In genomic region chr11:118882489-118882888, GRCh38 we compare ENCODE assay signal across 17 cellular contexts. TPM values are rescaled to one million over a fixed set of nuclear protein-coding genes. Genes with fewer than 3 reads are reported as not detected.
DNase-seq lines count a peak whose midpoint lies in the region; ATAC-seq and TF ChIP-seq lines count a peak whose summit lies in the region.
"Had no signal": no experiment of that assay in that cellular context is flagged by ENCODE, and none has a peak within 500 bp of the region (broad histone marks: within the 10 kb centered on the region; RNA-seq: fewer than 3 reads in every experiment).

No MANE protein-coding gene starts in this region.

- no peak overlapping the region for H3K27ac ChIP-seq in naive thymus-derived CD4-positive, alpha-beta T cell (ENCODE audit: low read depth, low read length)
- H3K27ac ChIP-seq: left lung had no signal

- peak overlapping the region; percentile 50 for H3K4me3 Mint-ChIP-seq in T-helper 1 cell treated with Interleukin-12 subunit alpha and Interleukin-12 subunit beta and Interleukin-4 antibody, amounts not matched to agents 30 μg/mL and 1 μg/mL, for 36 hours
- peak overlapping the region in 9 of 10 donors; percentile 10 to 56 (median 39) for H3K4me3 Mint-ChIP-seq in naive thymus-derived CD4-positive, alpha-beta T cell
- no peak overlapping the region for H3K4me3 Mint-ChIP-seq in endothelial cell (ENCODE audit: unreplicated experiment)
- H3K4me3 Mint-ChIP-seq: nephron had no signal

- peak overlapping the region; percentile 59 for H3K27ac Mint-ChIP-seq in T-helper 1 cell treated with Interleukin-12 subunit alpha and Interleukin-12 subunit beta and Interleukin-4 antibody, amounts not matched to agents 30 μg/mL and 1 μg/mL, for 36 hours
- H3K27ac Mint-ChIP-seq in naive thymus-derived CD4-positive, alpha-beta T cell: peak overlapping the region in 8 of 9 donors; percentile 60 to 89 (median 74)
- H3K27ac Mint-ChIP-seq in endothelial cell (ENCODE audit: unreplicated experiment): no peak overlapping the region
- H3K27ac Mint-ChIP-seq: nephron had no signal

- peaks cover 31 to 53% of the 10 kb centered on the region in 2 donors for H3K4me1 ChIP-seq in naive thymus-derived CD4-positive, alpha-beta T cell (ENCODE audit: control insufficient read depth in 2 of 2, insufficient read depth in 2 of 2, low read length in 2 of 2)

- H3K4me3 ChIP-seq in H7 (ENCODE audit: insufficient read depth, low read depth, low read length): no peak overlapping the region
- H3K4me3 ChIP-seq in naive thymus-derived CD4-positive, alpha-beta T cell (ENCODE audit: low read length): no peak overlapping the region
- H3K4me3 ChIP-seq: left lung had no signal

- H3K27me3 ChIP-seq in H7 (ENCODE audit: control insufficient read depth, insufficient read depth, low read length): no peaks in the 10 kb centered on the region; the same call in 1 of the 2 replicates
- H3K27me3 ChIP-seq in naive thymus-derived CD4-positive, alpha-beta T cell (ENCODE audit: control insufficient read depth in 2 of 2, insufficient read depth in 2 of 2, low read length in 2 of 2): no peaks in the 10 kb centered on the region
- H3K27me3 ChIP-seq: left lung had no signal

- POLR2A ChIA-PET in naive thymus-derived CD4-positive, alpha-beta T cell (lab: Charles Lee): interaction anchor here (0.7 to 4.3 kb wide), 4 partner anchors 13 to 80 kb away, joined by 3 to 30 read pairs (median 8); no protein-coding TSS in a partner anchor

- H3K27me3 Mint-ChIP-seq in T-helper 1 cell treated with Interleukin-12 subunit alpha and Interleukin-12 subunit beta and Interleukin-4 antibody, amounts not matched to agents 30 μg/mL and 1 μg/mL, for 36 hours (ENCODE audit: low read depth): no peaks in the 10 kb centered on the region
- no peaks in the 10 kb centered on the region for H3K27me3 Mint-ChIP-seq in naive thymus-derived CD4-positive, alpha-beta T cell
- peaks cover 6% of the 10 kb centered on the region for H3K27me3 Mint-ChIP-seq in endothelial cell (ENCODE audit: unreplicated experiment)

- no peak for ATAC-seq in naive thymus-derived CD4-positive, alpha-beta T cell
- ATAC-seq in GM18858 (IDR thresholded peaks at IDR 0.05; ENCODE audit: unreplicated experiment): no peak
- ATAC-seq: left lung, PC-3 had no signal

- H3K9me3 Mint-ChIP-seq in T-helper 1 cell treated with Interleukin-12 subunit alpha and Interleukin-12 subunit beta and Interleukin-4 antibody, amounts not matched to agents 30 μg/mL and 1 μg/mL, for 36 hours: no peaks in the 10 kb centered on the region
- peaks cover 0 to 1% (median 0%) of the 10 kb centered on the region in 11 donors for H3K9me3 Mint-ChIP-seq in naive thymus-derived CD4-positive, alpha-beta T cell
- H3K9me3 Mint-ChIP-seq in endothelial cell (ENCODE audit: unreplicated experiment): no peaks in the 10 kb centered on the region
- H3K9me3 Mint-ChIP-seq: nephron had no signal

- CTCF ChIA-PET in naive thymus-derived CD4-positive, alpha-beta T cell (lab: Charles Lee): interaction anchor here (0.6 to 1.6 kb wide), 4 partner anchors 13 to 183 kb away, joined by 3 to 8 read pairs (median 6); no protein-coding TSS in a partner anchor

- no peaks in the 10 kb centered on the region for H3K36me3 ChIP-seq in H7 (replicated peaks; ENCODE audit: control insufficient read depth, insufficient read depth, low read length)
- no peaks in the 10 kb centered on the region for H3K36me3 ChIP-seq in naive thymus-derived CD4-positive, alpha-beta T cell (ENCODE audit: control insufficient read depth in 2 of 3, insufficient read depth in 3 of 3, low read length in 3 of 3)
- H3K36me3 ChIP-seq: left lung had no signal

- intact Hi-C loops in naive thymus-derived CD4-positive, alpha-beta T cell (cut with micrococcal nuclease): no loop called here

- peak; percentile 68 for DNase-seq in activated CD4-positive, alpha-beta T cell treated with anti-CD3 and anti-CD28 coated beads for 48 hours
- no peak for DNase-seq in activated CD4-positive, alpha-beta T cell treated with anti-CD3 and anti-CD28 coated beads for 1 hour
- DNase-seq in H7: peak; percentile 21
- peak in 1 of 9 donors; percentile 5 for DNase-seq in naive thymus-derived CD4-positive, alpha-beta T cell
- no peak for DNase-seq in DMS53 treated with DMSO at 0.1 percent for 48 hours (lab: John Stamatoyannopoulos, UW; ENCODE audit: unreplicated experiment)
- DNase-seq in endothelial cell (ENCODE audit: low spot score): no peak
- DNase-seq: activated CD8-positive, alpha-beta memory T cell treated with anti-CD3 and anti-CD28 coated beads for 24 hours; dermis blood vessel endothelial cell; left lung; MM.1S; PC-3; retina had no signal

- H3K9me3 ChIP-seq in naive thymus-derived CD4-positive, alpha-beta T cell (ENCODE audit: control insufficient read depth in 2 of 3, low read length in 3 of 3): no peaks in the 10 kb centered on the region
- H3K9me3 ChIP-seq: left lung had no signal

- no peak for TF ChIP-seq CTCF in endothelial cell (IDR thresholded peaks at IDR 0.05; ENCODE audit: unreplicated experiment)

- H3K36me3 Mint-ChIP-seq in T-helper 1 cell treated with Interleukin-12 subunit alpha and Interleukin-12 subunit beta and Interleukin-4 antibody, amounts not matched to agents 30 μg/mL and 1 μg/mL, for 36 hours (ENCODE audit: low read depth): no peaks in the 10 kb centered on the region
- H3K36me3 Mint-ChIP-seq in naive thymus-derived CD4-positive, alpha-beta T cell: peaks cover 0 to 4% (median 3%) of the 10 kb centered on the region in 5 donors
- peaks cover 2% of the 10 kb centered on the region for H3K36me3 Mint-ChIP-seq in endothelial cell (ENCODE audit: low read depth, unreplicated experiment)

- H3K4me1 Mint-ChIP-seq in T-helper 1 cell treated with Interleukin-12 subunit alpha and Interleukin-12 subunit beta and Interleukin-4 antibody, amounts not matched to agents 30 μg/mL and 1 μg/mL, for 36 hours (ENCODE audit: low read depth): peaks cover 56% of the 10 kb centered on the region
- peaks cover 53 to 90% (median 84%) of the 10 kb centered on the region in 7 donors for H3K4me1 Mint-ChIP-seq in naive thymus-derived CD4-positive, alpha-beta T cell
- peaks cover 4% of the 10 kb centered on the region for H3K4me1 Mint-ChIP-seq in endothelial cell (ENCODE audit: unreplicated experiment)

RNA-seq across cellular contexts. Expression of gene CXCR5, which starts 1.2 kb away (rescaled TPM):
- 0.04 TPM in 1 of 2 replicates, not detected in the other for total RNA-seq in H7 (2014; rRNA removed; shearing (Covaris generic))
- 1 to 10 TPM in 4 of 5 experiments, under 1 TPM in 1; 0.41 to 2.9 (median 2.1) TPM for total RNA-seq in naive thymus-derived CD4-positive, alpha-beta T cell
- 1 to 10 TPM in 1 of 2 donors, under 1 TPM in 1; 0.60 to 1.1 TPM for polyA plus RNA-seq in naive thymus-derived CD4-positive, alpha-beta T cell
- not detected for total RNA-seq in endothelial cell (ENCODE audit: unreplicated experiment)
- total RNA-seq: A172, dermis blood vessel endothelial cell, fibroblast of lung, PC-3 had no signal
- polyA plus RNA-seq: fibroblast of lung had no signal

RNA-seq across cellular contexts. Expression of gene BCL9L, which starts 43.2 kb away (rescaled TPM):
- 15.8 and 18.5 TPM in 2 replicates for total RNA-seq in H7 (2014; rRNA removed; shearing (Covaris generic))
- total RNA-seq in naive thymus-derived CD4-positive, alpha-beta T cell: 100 to 1,000 TPM in 4 of 5 experiments, 10 to 100 TPM in 1; 67.8 to 269 (median 266) TPM
- 1 to 10 TPM; 6.7 to 7.2 TPM for polyA plus RNA-seq in naive thymus-derived CD4-positive, alpha-beta T cell
- total RNA-seq in endothelial cell (ENCODE audit: unreplicated experiment): 16.5 TPM

Comparison
In these comparisons a context has a peak if more than half of its experiments do, and no peak if none do; other contexts are left out.
1. DNase-seq: peak in activated CD4-positive, alpha-beta T cell treated with anti-CD3 and anti-CD28 coated beads for 48 hours (single experiment) and H7 (single experiment); none in activated CD4-positive, alpha-beta T cell treated with anti-CD3 and anti-CD28 coated beads for 1 hour (single experiment), DMS53 treated with DMSO at 0.1 percent for 48 hours (single experiment) and endothelial cell (single experiment).